In genomic region chr16:21158208-21159110, GRCh38 we compare ENCODE assay signal across 8 cellular contexts. TPM values are rescaled to one million over a fixed set of nuclear protein-coding genes. Genes with fewer than 3 reads are reported as not detected.
A peak's percentile ranks its signal among the peaks of the same experiment; 100 is the strongest.
DNase-seq lines count a peak whose midpoint lies in the region; ATAC-seq and TF ChIP-seq lines count a peak whose summit lies in the region.

LDAF1 (plus strand) TSS chr16:21158674; CDS start chr16:21161183, 2,509 bp downstream.

- peak within 1 kb of the TSS; percentile 88 for H3K4me3 Mint-ChIP-seq in activated naive CD4-positive, alpha-beta T cell treated with anti-CD3 and anti-CD28 coated beads for 36 hours

- TF ChIP-seq POLR2A in suprapubic skin (IDR thresholded peaks at IDR 0.05), result no peak

- H3K27me3 ChIP-seq in suprapubic skin, result no peaks in the 10 kb centered on the region

- peak within 1 kb of the TSS; percentile 86 for H3K4me3 ChIP-seq in suprapubic skin

- no peaks in the 10 kb centered on the region for H3K9me3 Mint-ChIP-seq in activated naive CD4-positive, alpha-beta T cell treated with anti-CD3 and anti-CD28 coated beads for 36 hours

- ATAC-seq in GM21576 (IDR thresholded peaks at IDR 0.05; ENCODE audit: unreplicated experiment) (peak; percentile 85), omental fat pad (ENCODE audit: low FRiP score) (peak; percentile 92)

- in situ Hi-C loops in KBM-7 (cut with MboI; ENCODE audit: low pct_unique_long_range_greater_than_20kb, low sequenced_read_pairs), result no loop called here
- in situ Hi-C loops in SK-MEL-5 (cut with HindIII; ENCODE audit: low pct_unique_long_range_greater_than_20kb, low sequenced_read_pairs), result no loop called here

- WGBS in suprapubic skin, result 1% methylated on average over 26 of the region's 59 CpGs

- H3K27me3 Mint-ChIP-seq in activated naive CD4-positive, alpha-beta T cell treated with anti-CD3 and anti-CD28 coated beads for 36 hours (ENCODE audit: low read depth), result no peaks in the 10 kb centered on the region

- no peak within 1 kb of the TSS for H3K27ac Mint-ChIP-seq in activated naive CD4-positive, alpha-beta T cell treated with anti-CD3 and anti-CD28 coated beads for 36 hours

- TF ChIP-seq CTCF in omental fat pad (IDR thresholded peaks at IDR 0.05), result no peak
- no peak for TF ChIP-seq CTCF in suprapubic skin (IDR thresholded peaks at IDR 0.05)

- peaks cover 3% of the 10 kb centered on the region for H3K36me3 Mint-ChIP-seq in activated naive CD4-positive, alpha-beta T cell treated with anti-CD3 and anti-CD28 coated beads for 36 hours (ENCODE audit: low read depth)

- CTCF ChIA-PET in activated naive CD4-positive, alpha-beta T cell treated with anti-CD3 and anti-CD28 coated beads for 36 hours (lab: Charles Lee), result interaction anchor here (0.5 to 5.8 kb wide), 5 partner anchors 9 to 283 kb away, joined by 3 to 42 read pairs (median 4); partner anchors contain the start of gene CRYM

- peaks cover 55% of the 10 kb centered on the region for H3K4me1 ChIP-seq in suprapubic skin

- peaks cover 11% of the 10 kb centered on the region for H3K36me3 ChIP-seq in suprapubic skin

- peaks cover 26% of the 10 kb centered on the region for H3K4me1 Mint-ChIP-seq in activated naive CD4-positive, alpha-beta T cell treated with anti-CD3 and anti-CD28 coated beads for 36 hours (ENCODE audit: low read depth)

- H3K27ac ChIP-seq in suprapubic skin, result peak within 1 kb of the TSS; percentile 95

- DNase-seq in DMS153 (lab: John Stamatoyannopoulos, UW) (peak; percentile 50), KBM-7 (peak; percentile 91), SK-MEL-5 (ENCODE audit: low read depth, low spot score) (peak; percentile 73), glomerular endothelial cell (ENCODE audit: extremely low read depth, low read depth, low spot score) (no peak), omental fat pad (ENCODE audit: low spot score) (peak; percentile 50), suprapubic skin (ENCODE audit: low spot score in 2 of 2) (peak; percentile 88 to 90)
- DNase-seq in activated naive CD4-positive, alpha-beta T cell treated with anti-CD3 and anti-CD28 coated beads for 36 hours, result peak; percentile 86

- intact Hi-C loops in activated naive CD4-positive, alpha-beta T cell treated with anti-CD3 and anti-CD28 coated beads for 36 hours (cut with micrococcal nuclease), result loop anchor here (1.0 to 10.0 kb wide), 5 partner anchors 26 to 1162 kb away; partner anchors contain the start of gene POLR3E

- no peaks in the 10 kb centered on the region for H3K9me3 ChIP-seq in suprapubic skin

- TF ChIP-seq EP300 in suprapubic skin (IDR thresholded peaks at IDR 0.05), result no peak

RNA-seq across cellular contexts. Expression of gene LDAF1, which starts in this region (rescaled TPM):
- 14.1 and 17.3 TPM in 2 replicates for total RNA-seq in SK-MEL-5 (2014; rRNA removed; shearing (Covaris generic))
- 19.8 and 25.0 TPM in 2 replicates for polyA plus RNA-seq in SK-MEL-5 (2015; cell fraction: cytosol; rRNA removed)
- polyA plus RNA-seq in SK-MEL-5 (2015; cell fraction: nucleus; rRNA removed), result 5.8 and 12.1 TPM in 2 replicates
- 10 to 100 TPM; 13.3 to 14.5 TPM for total RNA-seq in activated naive CD4-positive, alpha-beta T cell treated with anti-CD3 and anti-CD28 coated beads for 36 hours
- total RNA-seq in glomerular endothelial cell (33.3 and 67.4 TPM in 2 replicates), omental fat pad (10 to 100 TPM; 22.6 to 60.4 (median 40.9) TPM), suprapubic skin (100 to 1,000 TPM in 3 of 4 donors, 10 to 100 TPM in 1; 96.2 to 211 (median 200) TPM)
